1 cellular context compared by ENCODE assay signal in genomic region chr9:119441832-119442231, GRCh38.
TF ChIP-seq lines count a peak whose summit lies in the region.

No MANE protein-coding gene starts in this region.

TF ChIP-seq in H1, 55 proteins besides CTCF, POLR2A, EP300 and RAD21 (continued from another document):
- no peak for TF ChIP-seq SIX5 (IDR thresholded peaks at IDR 0.05; ENCODE audit: low read depth, low read length)
- TF ChIP-seq POU5F1 (IDR thresholded peaks at IDR 0.05; ENCODE audit: low read depth, low read length) = no peak
- TF ChIP-seq KDM4A (IDR thresholded peaks at IDR 0.05; ENCODE audit: low read depth, low read length, severe bottlenecking) = no peak
